Comparison of ENCODE assay signal across 21 cellular contexts in genomic region chr16:88616736-88617135, GRCh38. TPM values are rescaled to one million over a fixed set of nuclear protein-coding genes. Genes with fewer than 3 reads are reported as not detected.
DNase-seq lines count a peak whose midpoint lies in the region; ATAC-seq, FAIRE-seq and TF ChIP-seq lines count a peak whose summit lies in the region.
"Had no signal": no experiment of that assay in that cellular context is flagged by ENCODE, and none has a peak within 500 bp of the region (broad histone marks: within the 10 kb centered on the region; RNA-seq: fewer than 3 reads in every experiment).

No MANE protein-coding gene starts in this region.

- no peaks in the 10 kb centered on the region for H3K9me3 Mint-ChIP-seq in activated CD8-positive, alpha-beta memory T cell treated with anti-CD3 and anti-CD28 coated beads, Interleukin-2, amount 10 ng/mL, durations not matched to agents 7 days and 5 days (ENCODE audit: low read depth)
- H3K9me3 Mint-ChIP-seq in GM23338 (no peaks in the 10 kb centered on the region), endodermal cell (no peaks in the 10 kb centered on the region)
- H3K9me3 Mint-ChIP-seq: activated B cell treated with CpG ODN at 0.5 μM for 24 hours had no signal

- H4K20me1 ChIP-seq in GM23338 (replicated peaks; ENCODE audit: insufficient read depth): peaks cover 33% of the 10 kb centered on the region

- no peaks in the 10 kb centered on the region for H3K9me2 ChIP-seq in GM23338 (ENCODE audit: insufficient read depth)

- H3K4me3 Mint-ChIP-seq in activated CD8-positive, alpha-beta memory T cell treated with anti-CD3 and anti-CD28 coated beads, Interleukin-2, amount 10 ng/mL, durations not matched to agents 7 days and 5 days: no peak overlapping the region
- H3K4me3 Mint-ChIP-seq in GM23338 (no peak overlapping the region), endodermal cell (no peak overlapping the region)
- H3K4me3 Mint-ChIP-seq: activated B cell treated with CpG ODN at 0.5 μM for 24 hours had no signal

- no peak for ATAC-seq in activated CD8-positive, alpha-beta memory T cell treated with anti-CD3 and anti-CD28 coated beads, Interleukin-2, amount 10 ng/mL, durations not matched to agents 7 days and 5 days
- ATAC-seq in GM23338: no peak
- no peak for ATAC-seq in stimulated activated naive CD8-positive, alpha-beta T cell treated with anti-CD3 and anti-CD28 coated beads, Interleukin-15, Interleukin-2, amounts not matched to agents 100 U/mL and 50 U/mL, for 24 hours
- no peak for ATAC-seq in GM19395 (IDR thresholded peaks at IDR 0.05; ENCODE audit: unreplicated experiment)

- peaks cover 8% of the 10 kb centered on the region; the same call in 1 of the 2 replicates for H3F3A ChIP-seq in GM23338 (replicated peaks; ENCODE audit: low read depth)

- H3K4me2 ChIP-seq in GM23338: no peak overlapping the region

- H3K36me3 ChIP-seq in GM23338 (ENCODE audit: insufficient read depth): peaks cover 5% of the 10 kb centered on the region
- peaks cover 50% of the 10 kb centered on the region for H3K36me3 ChIP-seq in endodermal cell (ENCODE audit: control insufficient read depth, insufficient read depth, low read length)
- H3K36me3 ChIP-seq in prostate gland: no peaks in the 10 kb centered on the region

- intact Hi-C loops in prostate gland (cut with DNase I): no loop called here

- no peaks in the 10 kb centered on the region for H3K27me3 Mint-ChIP-seq in activated CD8-positive, alpha-beta memory T cell treated with anti-CD3 and anti-CD28 coated beads, Interleukin-2, amount 10 ng/mL, durations not matched to agents 7 days and 5 days
- H3K27me3 Mint-ChIP-seq in GM23338 (ENCODE audit: insufficient read depth, low read depth, poor library complexity) (peaks cover 4% of the 10 kb centered on the region), endodermal cell (ENCODE audit: insufficient read depth) (no peaks in the 10 kb centered on the region)
- H3K27me3 Mint-ChIP-seq: activated B cell treated with CpG ODN at 0.5 μM for 24 hours had no signal

- peaks cover 49% of the 10 kb centered on the region for H3K79me2 ChIP-seq in GM23338 (replicated peaks; ENCODE audit: insufficient read depth)

- H3K9me3 ChIP-seq in endodermal cell (ENCODE audit: control insufficient read depth, low read length): no peaks in the 10 kb centered on the region
- no peaks in the 10 kb centered on the region for H3K9me3 ChIP-seq in prostate gland
- H3K9me3 ChIP-seq: ascending aorta, tibial artery had no signal

- H3K4me3 ChIP-seq in GM23338 (no peak overlapping the region), endodermal cell (ENCODE audit: low read length) (no peak overlapping the region), prostate gland (no peak overlapping the region)
- H3K4me3 ChIP-seq: ascending aorta, tibial artery had no signal

- H3K4me1 Mint-ChIP-seq in activated CD8-positive, alpha-beta memory T cell treated with anti-CD3 and anti-CD28 coated beads, Interleukin-2, amount 10 ng/mL, durations not matched to agents 7 days and 5 days: peaks cover 31% of the 10 kb centered on the region
- H3K4me1 Mint-ChIP-seq in GM23338 (peaks cover 36% of the 10 kb centered on the region), endodermal cell (peaks cover 39% of the 10 kb centered on the region)
- H3K4me1 Mint-ChIP-seq: activated B cell treated with CpG ODN at 0.5 μM for 24 hours had no signal

- CTCF ChIA-PET in activated CD8-positive, alpha-beta memory T cell treated with anti-CD3 and anti-CD28 coated beads, Interleukin-2, amount 10 ng/mL, durations not matched to agents 7 days and 5 days (lab: Charles Lee): interaction anchor here (0.7 to 2.2 kb wide), 3 partner anchors 17 to 69 kb away, joined by 4 to 6 read pairs (median 4); no protein-coding TSS in a partner anchor

- DNase-seq in activated CD8-positive, alpha-beta memory T cell treated with anti-CD3 and anti-CD28 coated beads, Interleukin-2, amount 10 ng/mL, durations not matched to agents 7 days and 5 days: no peak
- DNase-seq in activated CD8-positive, alpha-beta memory T cell treated with anti-CD3 and anti-CD28 coated beads for 24 hours: no peak
- DNase-seq in GM23338 (ENCODE audit: low spot score) (no peak), endodermal cell (no peak), prostate gland (ENCODE audit: low spot score) (no peak), GM12891 (ENCODE audit: insufficient read length, low spot score) (no peak)
- no peak for DNase-seq in stimulated activated naive CD8-positive, alpha-beta T cell treated with anti-CD3 and anti-CD28 coated beads, Interleukin-15, Interleukin-2, amounts not matched to agents 100 U/mL and 50 U/mL, for 24 hours
- DNase-seq: activated B cell treated with CpG ODN at 0.5 μM for 24 hours, activated gamma-delta T cell treated with Interleukin-2 at 50 U/mL for 16 hours, NCI-H1105, NCI-H2171, retina, T-helper 2 cell, tibial artery had no signal

- no peak overlapping the region for H2AFZ ChIP-seq in GM23338

- TF ChIP-seq POLR2A in prostate gland (IDR thresholded peaks at IDR 0.05) (no peak), GM12891 (IDR thresholded peaks at IDR 0.05; ENCODE audit: low read depth, low read length) (no peak)

- peak overlapping the region; percentile 38 for H3K9ac ChIP-seq in endodermal cell (ENCODE audit: extremely low read depth, low read length, poor library complexity, severe bottlenecking)

- no peak overlapping the region for H3K27ac ChIP-seq in GM23338 (ENCODE audit: low read depth)
- no peak overlapping the region for H3K27ac ChIP-seq in endodermal cell (ENCODE audit: low read depth, low read length)
- H3K27ac ChIP-seq in prostate gland: peak overlapping the region; percentile 2 to 58
- H3K27ac ChIP-seq: ascending aorta, tibial artery had no signal

- TF ChIP-seq CTCF in GM23338 (conservative IDR thresholded peaks at IDR 0.05; ENCODE audit: low read depth in 2 of 2): no peak
- no peak for TF ChIP-seq CTCF in endodermal cell (conservative IDR thresholded peaks at IDR 0.05)
- no peak for TF ChIP-seq CTCF in prostate gland (IDR thresholded peaks at IDR 0.05)

- FAIRE-seq in GM12891 (lab: Jason Lieb, UNC): no peak
- FAIRE-seq: endothelial cell of umbilical vein, islet of Langerhans had no signal

- H3K36me3 Mint-ChIP-seq in activated CD8-positive, alpha-beta memory T cell treated with anti-CD3 and anti-CD28 coated beads, Interleukin-2, amount 10 ng/mL, durations not matched to agents 7 days and 5 days: peaks cover 12% of the 10 kb centered on the region
- peaks cover 36% of the 10 kb centered on the region for H3K36me3 Mint-ChIP-seq in GM23338 (ENCODE audit: low read depth)
- peaks cover 35% of the 10 kb centered on the region for H3K36me3 Mint-ChIP-seq in endodermal cell (ENCODE audit: low read depth)

- no peaks in the 10 kb centered on the region; the same call in 1 of the 2 replicates for H3K4me1 ChIP-seq in GM23338 (ENCODE audit: insufficient read depth)
- H3K4me1 ChIP-seq in endodermal cell (ENCODE audit: control insufficient read depth, insufficient read depth, low read length): peaks cover 33% of the 10 kb centered on the region
- H3K4me1 ChIP-seq in prostate gland (replicated peaks): peaks cover 7% of the 10 kb centered on the region
- H3K4me1 ChIP-seq: ascending aorta had no signal

- H3K27ac Mint-ChIP-seq in activated CD8-positive, alpha-beta memory T cell treated with anti-CD3 and anti-CD28 coated beads, Interleukin-2, amount 10 ng/mL, durations not matched to agents 7 days and 5 days: peak overlapping the region; percentile 56
- H3K27ac Mint-ChIP-seq in GM23338: peak overlapping the region; percentile 32; the same call in 1 of the 2 replicates
- peak overlapping the region; percentile 85 for H3K27ac Mint-ChIP-seq in endodermal cell
- H3K27ac Mint-ChIP-seq: activated B cell treated with CpG ODN at 0.5 μM for 24 hours had no signal

- WGBS in endodermal cell (ENCODE audit: insufficient coverage in 1 of 2, insufficient read length in 1 of 2), 2 experiments: 95 to 97% methylated on average over 8 to 12 of the region's 12 CpGs
- WGBS in prostate gland: 72% methylated on average over 12 of the region's 12 CpGs

- H3K27me3 ChIP-seq in GM23338 (ENCODE audit: insufficient read depth): no peaks in the 10 kb centered on the region
- H3K27me3 ChIP-seq in endodermal cell (ENCODE audit: control insufficient read depth, insufficient read depth, low read length, poor library complexity, severe bottlenecking): no peaks in the 10 kb centered on the region
- no peaks in the 10 kb centered on the region for H3K27me3 ChIP-seq in prostate gland (replicated peaks; ENCODE audit: insufficient read depth)
- H3K27me3 ChIP-seq: ascending aorta, tibial artery had no signal

RNA-seq across cellular contexts. Expression of gene IL17C, which starts 21.6 kb away (rescaled TPM):
- under 1 TPM in 1 of 2 experiments, not detected in 1; 0.29 TPM for total RNA-seq in activated CD8-positive, alpha-beta memory T cell treated with anti-CD3 and anti-CD28 coated beads, Interleukin-2, amount 10 ng/mL, durations not matched to agents 7 days and 5 days
- 2.7 and 5.1 TPM in 2 replicates for total RNA-seq in GM23338 (2014; rRNA removed; shearing (Covaris generic))
- polyA plus RNA-seq in GM23338 (2016; fragmentation: Nextera tagmentation; extraction: Ambion mirVana): 2.3 and 3.9 TPM in 2 replicates
- not detected for total RNA-seq in endodermal cell
- polyA plus RNA-seq in endodermal cell (2013, experiment 1 of 2): not detected
- polyA plus RNA-seq in endodermal cell (2013, experiment 2 of 2): not detected
- under 1 TPM in 1 of 2 donors, not detected in 1; 0.97 TPM for total RNA-seq in prostate gland
- 0.09 TPM for polyA plus RNA-seq in GM12891 (2012; ENCODE audit: low read depth, missing spikeins)
- total RNA-seq: ascending aorta, endothelial cell of umbilical vein, lung microvascular endothelial cell, PC-3 had no signal
- polyA plus RNA-seq: neural cell had no signal

RNA-seq across cellular contexts. Expression of gene CYBA, which starts 34.1 kb away (rescaled TPM):
- total RNA-seq in activated CD8-positive, alpha-beta memory T cell treated with anti-CD3 and anti-CD28 coated beads, Interleukin-2, amount 10 ng/mL, durations not matched to agents 7 days and 5 days: 100 to 1,000 TPM; 461 to 494 TPM
- 228 and 275 TPM in 2 replicates for total RNA-seq in GM23338 (2014; rRNA removed; shearing (Covaris generic))
- 281 and 285 TPM in 2 replicates for polyA plus RNA-seq in GM23338 (2016; fragmentation: Nextera tagmentation; extraction: Ambion mirVana)
- total RNA-seq in endodermal cell (100 to 1,000 TPM; 188 to 220 TPM), prostate gland (100 to 1,000 TPM in 1 of 2 donors, 10 to 100 TPM in 1; 86.0 to 155 TPM)
- 63.0 TPM for polyA plus RNA-seq in endodermal cell (2013, experiment 1 of 2)
- 54.6 TPM for polyA plus RNA-seq in endodermal cell (2013, experiment 2 of 2)
- 416 TPM for polyA plus RNA-seq in GM12891 (2012; ENCODE audit: low read depth, missing spikeins)
- total RNA-seq: PC-3 had no signal

RNA-seq across cellular contexts. Expression of gene MVD, which starts 46.2 kb away (rescaled TPM):
- total RNA-seq in activated CD8-positive, alpha-beta memory T cell treated with anti-CD3 and anti-CD28 coated beads, Interleukin-2, amount 10 ng/mL, durations not matched to agents 7 days and 5 days: 100 to 1,000 TPM; 112 to 134 TPM
- 144 and 149 TPM in 2 replicates for total RNA-seq in GM23338 (2014; rRNA removed; shearing (Covaris generic))
- 94.2 and 95.3 TPM in 2 replicates for polyA plus RNA-seq in GM23338 (2016; fragmentation: Nextera tagmentation; extraction: Ambion mirVana)
- 10 to 100 TPM; 79.8 to 81.4 TPM for total RNA-seq in endodermal cell
- polyA plus RNA-seq in endodermal cell (2013, experiment 1 of 2): 111 TPM
- 106 TPM for polyA plus RNA-seq in endodermal cell (2013, experiment 2 of 2)
- total RNA-seq in prostate gland: 10 to 100 TPM; 34.7 to 40.0 TPM
- polyA plus RNA-seq in GM12891 (2012; ENCODE audit: low read depth, missing spikeins): 85.4 TPM

RNA-seq across cellular contexts. Expression of gene ZC3H18, which starts 46.5 kb away (rescaled TPM):
- total RNA-seq in activated CD8-positive, alpha-beta memory T cell treated with anti-CD3 and anti-CD28 coated beads, Interleukin-2, amount 10 ng/mL, durations not matched to agents 7 days and 5 days: 10 to 100 TPM; 88.1 to 93.9 TPM
- 25.2 and 30.0 TPM in 2 replicates for total RNA-seq in GM23338 (2014; rRNA removed; shearing (Covaris generic))
- 40.1 and 40.7 TPM in 2 replicates for polyA plus RNA-seq in GM23338 (2016; fragmentation: Nextera tagmentation; extraction: Ambion mirVana)
- total RNA-seq in endodermal cell: 10 to 100 TPM; 75.4 to 76.6 TPM
- polyA plus RNA-seq in endodermal cell (2013, experiment 1 of 2): 68.2 TPM
- 57.8 TPM for polyA plus RNA-seq in endodermal cell (2013, experiment 2 of 2)
- total RNA-seq in prostate gland: 10 to 100 TPM; 26.7 to 50.7 TPM
- polyA plus RNA-seq in GM12891 (2012; ENCODE audit: low read depth, missing spikeins): 26.0 TPM

Comparison
In these comparisons a context has a peak if more than half of its experiments do, and no peak if none do; other contexts are left out.
1. H3K27ac Mint-ChIP-seq: peak in every context shown above with its lines; median percentile 85 in endodermal cell; 56 in activated CD8-positive, alpha-beta memory T cell treated with anti-CD3 and anti-CD28 coated beads, Interleukin-2, amount 10 ng/mL, durations not matched to agents 7 days and 5 days; 32 in GM23338.
2. H3K27ac ChIP-seq: peak in prostate gland (2 of 2); none in GM23338 (single experiment) and endodermal cell (single experiment).